ENCODE assay signal across 19 cellular contexts in the genomic region with DNA sequence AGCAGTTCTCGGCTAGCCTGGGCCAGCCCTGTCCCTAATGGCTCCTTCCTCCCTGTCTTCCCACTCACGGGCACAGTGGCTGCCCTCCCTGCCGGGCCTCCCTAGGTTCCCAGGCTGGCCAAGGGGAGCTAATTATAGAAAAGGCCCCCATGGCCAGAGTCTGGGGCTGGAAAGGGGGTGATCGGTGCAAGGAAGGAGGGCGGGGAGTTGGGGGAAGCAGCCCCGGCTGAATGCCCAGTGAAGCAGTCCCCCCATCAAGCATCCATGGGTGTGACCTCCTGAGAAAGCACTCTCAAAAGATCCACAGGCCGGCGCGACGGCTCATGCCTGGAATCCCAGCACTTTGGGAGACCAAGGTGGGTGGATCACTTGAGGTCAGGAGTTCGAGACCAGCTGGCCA. TPM values are rescaled to one million over a fixed set of nuclear protein-coding genes. Genes with fewer than 3 reads are reported as not detected.
"Had no signal": no experiment of that assay in that cellular context is flagged by ENCODE, and none has a peak within 500 bp of the region (broad histone marks: within the 10 kb centered on the region; RNA-seq: fewer than 3 reads in every experiment).

No MANE protein-coding gene starts in this region.

- H3K4me3 Mint-ChIP-seq: immature natural killer cell; natural killer cell treated with Interleukin-12 subunit alpha and Interleukin-12 subunit beta and Interleukin-15 and Interleukin-18, amount 100 ng/mL, for 72 hours; stimulated activated memory B cell treated with anti-CD40 and anti-IgM and Interleukin-4, amounts not matched to agents 10 μg/mL and 1 μg/mL and 100 μg/mL, for 72 hours; stimulated activated naive CD8-positive, alpha-beta T cell treated with anti-CD3 and anti-CD28 coated beads, Interleukin-15, Interleukin-2, amounts not matched to agents 100 ng/mL and 50 ng/mL, for 24 hours had no signal

- H3K27ac Mint-ChIP-seq: immature natural killer cell; natural killer cell treated with Interleukin-12 subunit alpha and Interleukin-12 subunit beta and Interleukin-15 and Interleukin-18, amount 100 ng/mL, for 72 hours; stimulated activated naive CD8-positive, alpha-beta T cell treated with anti-CD3 and anti-CD28 coated beads, Interleukin-15, Interleukin-2, amounts not matched to agents 100 ng/mL and 50 ng/mL, for 24 hours had no signal

- H3K79me2 ChIP-seq: parathyroid adenoma had no signal

- H3K36me3 ChIP-seq: prostate gland, tibial nerve had no signal

- H3K9me3 Mint-ChIP-seq: immature natural killer cell; natural killer cell treated with Interleukin-12 subunit alpha and Interleukin-12 subunit beta and Interleukin-15 and Interleukin-18, amount 100 ng/mL, for 72 hours; stimulated activated memory B cell treated with anti-CD40 and anti-IgM and Interleukin-4, amounts not matched to agents 10 μg/mL and 1 μg/mL and 100 μg/mL, for 72 hours; stimulated activated naive CD8-positive, alpha-beta T cell treated with anti-CD3 and anti-CD28 coated beads, Interleukin-15, Interleukin-2, amounts not matched to agents 100 ng/mL and 50 ng/mL, for 24 hours had no signal

- H3K36me3 Mint-ChIP-seq: natural killer cell treated with Interleukin-12 subunit alpha and Interleukin-12 subunit beta and Interleukin-15 and Interleukin-18, amount 100 ng/mL, for 72 hours had no signal

- H3K27me3 ChIP-seq: dorsolateral prefrontal cortex, testis had no signal

- ATAC-seq: esophagus mucosa; left ventricle myocardium superior; natural killer cell treated with Interleukin-12 subunit alpha and Interleukin-12 subunit beta and Interleukin-15 and Interleukin-18, amount 100 ng/mL, for 72 hours; stimulated activated memory B cell treated with anti-CD40 and anti-IgM and Interleukin-4, amounts not matched to agents 10 μg/mL and 1 μg/mL and 100 μg/mL, for 72 hours had no signal

- H3K4me1 ChIP-seq: prostate gland, testis had no signal

- DNase-seq: effector CD8-positive, alpha-beta T cell; immature natural killer cell; left ventricle myocardium superior; mesenchymal stem cell; midbrain; stimulated activated CD4-positive, alpha-beta T cell treated with anti-CD3 and anti-CD28 coated beads, Interleukin-4, amount 100 ng/mL, for 1 hour; testis had no signal

- H3K27me3 Mint-ChIP-seq: natural killer cell treated with Interleukin-12 subunit alpha and Interleukin-12 subunit beta and Interleukin-15 and Interleukin-18, amount 100 ng/mL, for 72 hours; stimulated activated naive CD8-positive, alpha-beta T cell treated with anti-CD3 and anti-CD28 coated beads, Interleukin-15, Interleukin-2, amounts not matched to agents 100 ng/mL and 50 ng/mL, for 24 hours had no signal

- H2AFZ ChIP-seq: parathyroid adenoma had no signal

- H3K9me3 ChIP-seq: prostate gland, testis, tibial nerve had no signal

- H3K9ac ChIP-seq: parathyroid adenoma had no signal

- H3K27ac ChIP-seq: coronary artery, parathyroid adenoma, prostate gland, testis, tibial nerve had no signal

- H3K4me3 ChIP-seq: coronary artery, lung, prostate gland, testis had no signal

RNA-seq across cellular contexts. Expression of a gene that starts 54.9 kb away (rescaled TPM):
- total RNA-seq: chondrocyte, fibroblast of lung had no signal
